In the genomic region with DNA sequence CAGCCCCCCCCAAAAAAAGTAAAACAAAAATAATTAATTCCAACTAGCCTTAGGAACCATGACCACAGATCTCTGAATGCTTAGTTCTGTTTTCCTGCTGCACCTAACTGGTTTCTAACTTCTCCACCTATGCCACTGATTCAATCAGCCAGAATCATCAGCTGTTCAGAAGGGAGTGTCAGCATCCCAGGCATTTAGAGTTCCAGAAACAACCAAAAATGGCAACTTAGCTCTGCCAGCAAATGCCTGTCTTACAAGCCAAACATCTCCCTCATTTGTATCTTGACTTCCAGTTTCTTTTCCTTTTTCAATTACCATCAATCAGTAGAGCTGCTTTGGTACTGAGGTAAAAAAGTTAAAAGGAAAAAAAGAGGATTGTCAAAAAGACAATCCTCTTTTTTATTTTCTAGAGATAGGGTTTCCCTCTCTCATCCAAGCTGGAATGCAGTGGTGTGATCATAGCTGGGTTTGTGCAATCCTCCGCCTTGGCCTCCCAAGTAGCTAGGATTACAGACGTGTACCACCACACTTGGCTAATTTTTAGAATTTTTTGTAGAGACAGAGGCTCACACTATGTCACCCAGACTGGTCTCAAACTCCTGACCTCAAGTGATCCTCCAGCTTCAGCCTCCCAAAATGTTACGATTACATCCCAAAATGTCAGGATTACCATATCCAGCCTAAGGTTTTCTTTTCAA, we compare ENCODE assay signal across 17 cellular contexts. TPM values are rescaled to one million over a fixed set of nuclear protein-coding genes. Genes with fewer than 3 reads are reported as not detected.
DNase-seq lines count a peak whose midpoint lies in the region; ATAC-seq and TF ChIP-seq lines count a peak whose summit lies in the region.
"Had no signal": no experiment of that assay in that cellular context is flagged by ENCODE, and none has a peak within 500 bp of the region (broad histone marks: within the 10 kb centered on the region; RNA-seq: fewer than 3 reads in every experiment).

No MANE protein-coding gene starts in this region.

- H2BK12ac ChIP-seq in mesenchymal stem cell (ENCODE audit: low read length in 2 of 2) = peak overlapping the region in 1 of 2 experiments; percentile 39

- no peak overlapping the region for H2AFZ ChIP-seq in mesenchymal stem cell (ENCODE audit: low read depth, low read length)

- 98% methylated on average over 3 of the region's 3 CpGs for WGBS in mesenchymal stem cell

- no peak for DNase-seq in CD4-positive, CD25-positive, alpha-beta regulatory T cell
- no peak for DNase-seq in coronary artery (ENCODE audit: low spot score)
- peak; percentile 18 for DNase-seq in mesenchymal stem cell
- no peak for DNase-seq in stimulated activated effector memory CD8-positive, alpha-beta T cell treated with anti-CD3 and anti-CD28 coated beads, Interleukin-12 subunit alpha, Interleukin-12 subunit beta, amount 100 ng/mL, for 72 hours (ENCODE audit: low spot score in 2 of 2)
- DNase-seq in stimulated activated CD8-positive, alpha-beta memory T cell treated with anti-CD3 and anti-CD28 coated beads, Interleukin-4, amount 100 ng/mL, for 48 hours = no peak
- no peak for DNase-seq in NCI-H2107 treated with DMSO at 0.1 percent for 48 hours (lab: John Stamatoyannopoulos, UW; ENCODE audit: unreplicated experiment)
- DNase-seq in erythroblast (lab: John Stamatoyannopoulos, UW) = no peak
- DNase-seq: ACHN; activated CD4-positive, alpha-beta memory T cell treated with anti-CD3 and anti-CD28 coated beads for 36 hours; HCEC 1CT; NCI-H2081; NCI-H69; retina; stimulated activated CD4-positive, alpha-beta T cell treated with anti-CD3 and anti-CD28 coated beads, Interleukin-2, amount 100 ng/mL, for 24 hours had no signal

- no peak overlapping the region for H3K4me3 Mint-ChIP-seq in CD4-positive, CD25-positive, alpha-beta regulatory T cell
- H3K4me3 Mint-ChIP-seq in stimulated activated effector memory CD8-positive, alpha-beta T cell treated with anti-CD3 and anti-CD28 coated beads, Interleukin-12 subunit alpha, Interleukin-12 subunit beta, amount 100 ng/mL, for 72 hours = no peak overlapping the region
- H3K4me3 Mint-ChIP-seq: activated CD4-positive, alpha-beta memory T cell treated with anti-CD3 and anti-CD28 coated beads for 36 hours had no signal

- peaks cover 0 to 5% (median 0%) of the 10 kb centered on the region in 4 donors for H3K4me1 Mint-ChIP-seq in CD4-positive, CD25-positive, alpha-beta regulatory T cell
- H3K4me1 Mint-ChIP-seq in stimulated activated effector memory CD8-positive, alpha-beta T cell treated with anti-CD3 and anti-CD28 coated beads, Interleukin-12 subunit alpha, Interleukin-12 subunit beta, amount 100 ng/mL, for 72 hours = peaks cover 6% of the 10 kb centered on the region

- H3K27ac ChIP-seq in CD4-positive, CD25-positive, alpha-beta regulatory T cell (ENCODE audit: insufficient read depth, low read length, poor library complexity, severe bottlenecking) = no peak overlapping the region
- H3K27ac ChIP-seq in coronary artery (peak overlapping the region; percentile 17 to 68), mesenchymal stem cell (ENCODE audit: low read length, poor library complexity, severe bottlenecking) (no peak overlapping the region)

- no peak overlapping the region for H3K23ac ChIP-seq in mesenchymal stem cell (ENCODE audit: low read length in 2 of 2)

- no peak overlapping the region for H2AK5ac ChIP-seq in mesenchymal stem cell (ENCODE audit: low read length, severe bottlenecking)

- no peak overlapping the region for H3K9ac ChIP-seq in mesenchymal stem cell (ENCODE audit: low read length)

- H2BK15ac ChIP-seq in mesenchymal stem cell (ENCODE audit: low read depth, poor library complexity, severe bottlenecking) = no peak overlapping the region

- no peaks in the 10 kb centered on the region for H3K27me3 Mint-ChIP-seq in CD4-positive, CD25-positive, alpha-beta regulatory T cell
- H3K27me3 Mint-ChIP-seq: activated CD4-positive, alpha-beta memory T cell treated with anti-CD3 and anti-CD28 coated beads for 36 hours had no signal

- TF ChIP-seq CTCF in coronary artery (IDR thresholded peaks at IDR 0.05) = no peak

- H3K9me3 ChIP-seq in CD4-positive, CD25-positive, alpha-beta regulatory T cell (ENCODE audit: control insufficient read depth in 2 of 2, low read length in 2 of 2) = no peaks in the 10 kb centered on the region
- no peaks in the 10 kb centered on the region for H3K9me3 ChIP-seq in mesenchymal stem cell (ENCODE audit: control insufficient read depth, low read length)
- H3K9me3 ChIP-seq: Caco-2 had no signal

- peak overlapping the region in 2 of 3 donors; percentile 10 to 20 for H3K27ac Mint-ChIP-seq in CD4-positive, CD25-positive, alpha-beta regulatory T cell
- peak overlapping the region; percentile 40 for H3K27ac Mint-ChIP-seq in stimulated activated effector memory CD8-positive, alpha-beta T cell treated with anti-CD3 and anti-CD28 coated beads, Interleukin-12 subunit alpha, Interleukin-12 subunit beta, amount 100 ng/mL, for 72 hours
- H3K27ac Mint-ChIP-seq: activated CD4-positive, alpha-beta memory T cell treated with anti-CD3 and anti-CD28 coated beads for 36 hours had no signal

- no peak overlapping the region for H3K4me2 ChIP-seq in mesenchymal stem cell (ENCODE audit: low read length, poor library complexity, severe bottlenecking)

- H2BK120ac ChIP-seq in mesenchymal stem cell (ENCODE audit: low read depth, low read length) = no peak overlapping the region

- H4K8ac ChIP-seq in mesenchymal stem cell (ENCODE audit: low read length) = no peak overlapping the region

- no peak overlapping the region for H3K4me3 ChIP-seq in CD4-positive, CD25-positive, alpha-beta regulatory T cell (ENCODE audit: low read depth, low read length)
- H3K4me3 ChIP-seq in coronary artery (no peak overlapping the region), mesenchymal stem cell (ENCODE audit: insufficient read depth in 1 of 2, low read depth in 1 of 2, low read length in 2 of 2) (no peak overlapping the region)
- H3K4me3 ChIP-seq: SK-N-MC had no signal

- no peak overlapping the region for H3K18ac ChIP-seq in mesenchymal stem cell (ENCODE audit: low read depth in 1 of 2, low read length in 2 of 2)

- peaks cover 2% of the 10 kb centered on the region for H3K4me1 ChIP-seq in CD4-positive, CD25-positive, alpha-beta regulatory T cell (ENCODE audit: control insufficient read depth, insufficient read depth, low read length, poor library complexity, severe bottlenecking)
- H3K4me1 ChIP-seq in mesenchymal stem cell (ENCODE audit: control insufficient read depth, insufficient read depth, low read depth, low read length) = no peaks in the 10 kb centered on the region

- peaks cover 21% of the 10 kb centered on the region for H3K36me3 ChIP-seq in CD4-positive, CD25-positive, alpha-beta regulatory T cell (ENCODE audit: control insufficient read depth, insufficient read depth, low read length)
- peaks cover 5 to 36% of the 10 kb centered on the region in 2 experiments for H3K36me3 ChIP-seq in mesenchymal stem cell (ENCODE audit: control insufficient read depth in 1 of 2, insufficient read depth in 2 of 2, low read depth in 1 of 2, low read length in 2 of 2)

- no peak for ATAC-seq in CD4-positive, CD25-positive, alpha-beta regulatory T cell (ENCODE audit: low read depth in 2 of 2)
- ATAC-seq in stimulated activated effector memory CD8-positive, alpha-beta T cell treated with anti-CD3 and anti-CD28 coated beads, Interleukin-12 subunit alpha, Interleukin-12 subunit beta, amount 100 ng/mL, for 72 hours = no peak
- ATAC-seq in HG02870 (IDR thresholded peaks at IDR 0.05; ENCODE audit: unreplicated experiment) = no peak

- no peak overlapping the region for H4K91ac ChIP-seq in mesenchymal stem cell (ENCODE audit: low read length)

- no peaks in the 10 kb centered on the region for H3K9me3 Mint-ChIP-seq in CD4-positive, CD25-positive, alpha-beta regulatory T cell
- H3K9me3 Mint-ChIP-seq in stimulated activated effector memory CD8-positive, alpha-beta T cell treated with anti-CD3 and anti-CD28 coated beads, Interleukin-12 subunit alpha, Interleukin-12 subunit beta, amount 100 ng/mL, for 72 hours = no peaks in the 10 kb centered on the region
- H3K9me3 Mint-ChIP-seq: activated CD4-positive, alpha-beta memory T cell treated with anti-CD3 and anti-CD28 coated beads for 36 hours had no signal

- H3K4ac ChIP-seq in mesenchymal stem cell (ENCODE audit: low read depth in 1 of 2, low read length in 2 of 2) = no peak overlapping the region

- TF ChIP-seq POLR2A in erythroblast (IDR thresholded peaks at IDR 0.05; ENCODE audit: low read length) = no peak

- peaks cover 16% of the 10 kb centered on the region for H3K36me3 Mint-ChIP-seq in CD4-positive, CD25-positive, alpha-beta regulatory T cell
- peaks cover 50% of the 10 kb centered on the region for H3K36me3 Mint-ChIP-seq in stimulated activated effector memory CD8-positive, alpha-beta T cell treated with anti-CD3 and anti-CD28 coated beads, Interleukin-12 subunit alpha, Interleukin-12 subunit beta, amount 100 ng/mL, for 72 hours

- peak overlapping the region in 1 of 2 experiments; percentile 8 for H3K14ac ChIP-seq in mesenchymal stem cell (ENCODE audit: low read length in 2 of 2)

- no peaks in the 10 kb centered on the region for H3K27me3 ChIP-seq in CD4-positive, CD25-positive, alpha-beta regulatory T cell (ENCODE audit: control insufficient read depth, insufficient read depth, low read length)
- no peaks in the 10 kb centered on the region for H3K27me3 ChIP-seq in mesenchymal stem cell (ENCODE audit: control insufficient read depth in 1 of 2, insufficient read depth in 1 of 2, low read length in 2 of 2)

- H3K79me1 ChIP-seq in mesenchymal stem cell (replicated peaks; ENCODE audit: low read length, poor library complexity, severe bottlenecking) = peaks cover 26% of the 10 kb centered on the region

- no peak overlapping the region for H2BK5ac ChIP-seq in mesenchymal stem cell (ENCODE audit: low read depth, low read length, poor library complexity, severe bottlenecking)

RNA-seq across cellular contexts. Expression of a gene that starts 45.2 kb away (rescaled TPM):
- not detected for total RNA-seq in CD4-positive, CD25-positive, alpha-beta regulatory T cell
- polyA plus RNA-seq in CD4-positive, CD25-positive, alpha-beta regulatory T cell = not detected
- polyA plus RNA-seq in mesenchymal stem cell (2013, experiment 1 of 2) = not detected
- polyA plus RNA-seq in mesenchymal stem cell (2013, experiment 2 of 2) = 0.03 TPM
- total RNA-seq: activated CD4-positive, alpha-beta memory T cell treated with anti-CD3 and anti-CD28 coated beads for 36 hours had no signal

Comparison
In these comparisons a context has a peak if more than half of its experiments do, and no peak if none do; other contexts are left out.
1. H3K27ac ChIP-seq: peak in coronary artery (2 of 2); none in CD4-positive, CD25-positive, alpha-beta regulatory T cell (single experiment) and mesenchymal stem cell (single experiment).